1 cellular context compared by ENCODE assay signal in genomic region chr17:78977992-78978973, GRCh38.
A peak's percentile ranks its signal among the peaks of the same experiment; 100 is the strongest.
TF ChIP-seq lines count a peak whose summit lies in the region.

No MANE protein-coding gene starts in this region.

TF ChIP-seq in HepG2, 621 proteins besides CTCF, POLR2A, EP300 and RAD21 (continued from another document and continues in another):
- no peak for TF ChIP-seq NR2F6 (IDR thresholded peaks at IDR 0.05)
- no peak for TF ChIP-seq NR2F6 (CRISPR knock-in tag; IDR thresholded peaks at IDR 0.05)
- TF ChIP-seq, protein P1, sequence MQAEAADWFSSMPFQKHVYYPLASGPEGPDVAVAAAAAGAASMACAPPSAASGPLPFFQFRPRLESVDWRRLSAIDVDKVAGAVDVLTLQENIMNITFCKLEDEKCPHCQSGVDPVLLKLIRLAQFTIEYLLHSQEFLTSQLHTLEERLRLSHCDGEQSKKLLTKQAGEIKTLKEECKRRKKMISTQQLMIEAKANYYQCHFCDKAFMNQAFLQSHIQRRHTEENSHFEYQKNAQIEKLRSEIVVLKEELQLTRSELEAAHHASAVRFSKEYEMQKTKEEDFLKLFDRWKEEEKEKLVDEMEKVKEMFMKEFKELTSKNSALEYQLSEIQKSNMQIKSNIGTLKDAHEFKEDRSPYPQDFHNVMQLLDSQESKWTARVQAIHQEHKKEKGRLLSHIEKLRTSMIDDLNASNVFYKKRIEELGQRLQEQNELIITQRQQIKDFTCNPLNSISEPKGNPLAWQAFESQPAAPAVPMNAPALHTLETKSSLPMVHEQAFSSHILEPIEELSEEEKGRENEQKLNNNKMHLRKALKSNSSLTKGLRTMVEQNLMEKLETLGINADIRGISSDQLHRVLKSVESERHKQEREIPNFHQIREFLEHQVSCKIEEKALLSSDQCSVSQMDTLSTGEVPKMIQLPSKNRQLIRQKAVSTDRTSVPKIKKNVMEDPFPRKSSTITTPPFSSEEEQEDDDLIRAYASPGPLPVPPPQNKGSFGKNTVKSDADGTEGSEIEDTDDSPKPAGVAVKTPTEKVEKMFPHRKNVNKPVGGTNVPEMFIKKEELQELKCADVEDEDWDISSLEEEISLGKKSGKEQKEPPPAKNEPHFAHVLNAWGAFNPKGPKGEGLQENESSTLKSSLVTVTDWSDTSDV (CRISPR knock-in tag; IDR thresholded peaks at IDR 0.05) = peak; percentile 30; the same call in 1 of the 2 replicates
- TF ChIP-seq ATF5 (CRISPR knock-in tag; IDR thresholded peaks at IDR 0.05; ENCODE audit: low read depth) = no peak
- TF ChIP-seq ATM (IDR thresholded peaks at IDR 0.05; ENCODE audit: borderline replicate concordance) = no peak
- TF ChIP-seq, protein P2, sequence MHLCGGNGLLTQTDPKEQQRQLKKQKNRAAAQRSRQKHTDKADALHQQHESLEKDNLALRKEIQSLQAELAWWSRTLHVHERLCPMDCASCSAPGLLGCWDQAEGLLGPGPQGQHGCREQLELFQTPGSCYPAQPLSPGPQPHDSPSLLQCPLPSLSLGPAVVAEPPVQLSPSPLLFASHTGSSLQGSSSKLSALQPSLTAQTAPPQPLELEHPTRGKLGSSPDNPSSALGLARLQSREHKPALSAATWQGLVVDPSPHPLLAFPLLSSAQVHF (CRISPR knock-in tag; IDR thresholded peaks at IDR 0.05) = no peak
- 0 out of 2 replicates have a peak, but pooled peaks have one; percentile 23 for TF ChIP-seq GABPB1 (CRISPR knock-in tag; IDR thresholded peaks at IDR 0.05)
- TF ChIP-seq ZNF75D (CRISPR knock-in tag; IDR thresholded peaks at IDR 0.05; ENCODE audit: borderline replicate concordance) = no peak
- TF ChIP-seq, protein P3, sequence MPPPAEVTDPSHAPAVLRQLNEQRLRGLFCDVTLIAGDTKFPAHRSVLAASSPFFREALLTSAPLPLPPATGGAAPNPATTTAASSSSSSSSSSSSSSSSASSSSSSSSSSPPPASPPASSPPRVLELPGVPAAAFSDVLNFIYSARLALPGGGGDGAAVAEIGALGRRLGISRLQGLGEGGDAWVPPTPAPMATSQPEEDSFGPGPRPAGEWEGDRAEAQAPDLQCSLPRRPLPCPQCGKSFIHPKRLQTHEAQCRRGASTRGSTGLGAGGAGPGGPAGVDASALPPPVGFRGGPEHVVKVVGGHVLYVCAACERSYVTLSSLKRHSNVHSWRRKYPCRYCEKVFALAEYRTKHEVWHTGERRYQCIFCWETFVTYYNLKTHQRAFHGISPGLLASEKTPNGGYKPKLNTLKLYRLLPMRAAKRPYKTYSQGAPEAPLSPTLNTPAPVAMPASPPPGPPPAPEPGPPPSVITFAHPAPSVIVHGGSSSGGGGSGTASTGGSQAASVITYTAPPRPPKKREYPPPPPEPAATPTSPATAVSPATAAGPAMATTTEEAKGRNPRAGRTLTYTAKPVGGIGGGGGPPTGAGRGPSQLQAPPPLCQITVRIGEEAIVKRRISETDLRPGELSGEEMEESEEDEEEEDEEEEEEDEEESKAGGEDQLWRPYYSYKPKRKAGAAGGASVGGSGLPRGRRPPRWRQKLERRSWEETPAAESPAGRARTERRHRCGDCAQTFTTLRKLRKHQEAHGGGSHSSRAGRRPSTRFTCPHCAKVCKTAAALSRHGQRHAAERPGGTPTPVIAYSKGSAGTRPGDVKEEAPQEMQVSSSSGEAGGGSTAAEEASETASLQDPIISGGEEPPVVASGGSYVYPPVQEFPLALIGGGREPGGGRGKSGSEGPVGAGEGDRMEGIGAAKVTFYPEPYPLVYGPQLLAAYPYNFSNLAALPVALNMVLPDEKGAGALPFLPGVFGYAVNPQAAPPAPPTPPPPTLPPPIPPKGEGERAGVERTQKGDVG (CRISPR knock-in tag; IDR thresholded peaks at IDR 0.05; ENCODE audit: borderline replicate concordance) = peak; percentile 59; the same call in 1 of the 2 replicates
- no peak for TF ChIP-seq MBD4 (IDR thresholded peaks at IDR 0.05; ENCODE audit: borderline replicate concordance, low read length)
- TF ChIP-seq, protein P4, sequence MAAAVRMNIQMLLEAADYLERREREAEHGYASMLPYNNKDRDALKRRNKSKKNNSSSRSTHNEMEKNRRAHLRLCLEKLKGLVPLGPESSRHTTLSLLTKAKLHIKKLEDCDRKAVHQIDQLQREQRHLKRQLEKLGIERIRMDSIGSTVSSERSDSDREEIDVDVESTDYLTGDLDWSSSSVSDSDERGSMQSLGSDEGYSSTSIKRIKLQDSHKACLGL (CRISPR knock-in tag; IDR thresholded peaks at IDR 0.05) = 0 out of 2 replicates have a peak, but pooled peaks have one; percentile 38
- TF ChIP-seq PHB2 (IDR thresholded peaks at IDR 0.05; ENCODE audit: partially characterized antibody) = no peak
- 0 out of 2 replicates have a peak, but pooled peaks have one; percentile 27 for TF ChIP-seq MEIS2 (CRISPR knock-in tag; IDR thresholded peaks at IDR 0.05)
- TF ChIP-seq ZNF768 (CRISPR knock-in tag; IDR thresholded peaks at IDR 0.05) = no peak
- TF ChIP-seq PATZ1 (CRISPR knock-in tag; IDR thresholded peaks at IDR 0.05) = 0 out of 2 replicates have a peak, but pooled peaks have one; percentile 16
- TF ChIP-seq ZBTB8A (CRISPR knock-in tag; IDR thresholded peaks at IDR 0.05; ENCODE audit: borderline replicate concordance, low read depth) = no peak
- no peak for TF ChIP-seq ZNF30 (CRISPR knock-in tag; IDR thresholded peaks at IDR 0.05)
- TF ChIP-seq ZEB1 (IDR thresholded peaks at IDR 0.05; ENCODE audit: insufficient replicate concordance, low read depth) = no peak
- no peak for TF ChIP-seq BORCS8-MEF2B (CRISPR knock-in tag; IDR thresholded peaks at IDR 0.05)
- no peak for TF ChIP-seq KDM5A (IDR thresholded peaks at IDR 0.05; ENCODE audit: borderline replicate concordance, low read length)
- TF ChIP-seq ZNF788 (CRISPR knock-in tag; IDR thresholded peaks at IDR 0.05; ENCODE audit: borderline replicate concordance) = 0 out of 2 replicates have a peak, but pooled peaks have one; percentile 1
- no peak for TF ChIP-seq TFDP2 (CRISPR knock-in tag; IDR thresholded peaks at IDR 0.05)
- TF ChIP-seq, protein P5, sequence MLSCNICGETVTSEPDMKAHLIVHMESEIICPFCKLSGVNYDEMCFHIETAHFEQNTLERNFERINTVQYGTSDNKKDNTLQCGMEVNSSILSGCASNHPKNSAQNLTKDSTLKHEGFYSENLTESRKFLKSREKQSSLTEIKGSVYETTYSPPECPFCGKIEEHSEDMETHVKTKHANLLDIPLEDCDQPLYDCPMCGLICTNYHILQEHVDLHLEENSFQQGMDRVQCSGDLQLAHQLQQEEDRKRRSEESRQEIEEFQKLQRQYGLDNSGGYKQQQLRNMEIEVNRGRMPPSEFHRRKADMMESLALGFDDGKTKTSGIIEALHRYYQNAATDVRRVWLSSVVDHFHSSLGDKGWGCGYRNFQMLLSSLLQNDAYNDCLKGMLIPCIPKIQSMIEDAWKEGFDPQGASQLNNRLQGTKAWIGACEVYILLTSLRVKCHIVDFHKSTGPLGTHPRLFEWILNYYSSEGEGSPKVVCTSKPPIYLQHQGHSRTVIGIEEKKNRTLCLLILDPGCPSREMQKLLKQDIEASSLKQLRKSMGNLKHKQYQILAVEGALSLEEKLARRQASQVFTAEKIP (CRISPR knock-in tag; IDR thresholded peaks at IDR 0.05; ENCODE audit: borderline replicate concordance) = no peak
- TF ChIP-seq, protein P6, sequence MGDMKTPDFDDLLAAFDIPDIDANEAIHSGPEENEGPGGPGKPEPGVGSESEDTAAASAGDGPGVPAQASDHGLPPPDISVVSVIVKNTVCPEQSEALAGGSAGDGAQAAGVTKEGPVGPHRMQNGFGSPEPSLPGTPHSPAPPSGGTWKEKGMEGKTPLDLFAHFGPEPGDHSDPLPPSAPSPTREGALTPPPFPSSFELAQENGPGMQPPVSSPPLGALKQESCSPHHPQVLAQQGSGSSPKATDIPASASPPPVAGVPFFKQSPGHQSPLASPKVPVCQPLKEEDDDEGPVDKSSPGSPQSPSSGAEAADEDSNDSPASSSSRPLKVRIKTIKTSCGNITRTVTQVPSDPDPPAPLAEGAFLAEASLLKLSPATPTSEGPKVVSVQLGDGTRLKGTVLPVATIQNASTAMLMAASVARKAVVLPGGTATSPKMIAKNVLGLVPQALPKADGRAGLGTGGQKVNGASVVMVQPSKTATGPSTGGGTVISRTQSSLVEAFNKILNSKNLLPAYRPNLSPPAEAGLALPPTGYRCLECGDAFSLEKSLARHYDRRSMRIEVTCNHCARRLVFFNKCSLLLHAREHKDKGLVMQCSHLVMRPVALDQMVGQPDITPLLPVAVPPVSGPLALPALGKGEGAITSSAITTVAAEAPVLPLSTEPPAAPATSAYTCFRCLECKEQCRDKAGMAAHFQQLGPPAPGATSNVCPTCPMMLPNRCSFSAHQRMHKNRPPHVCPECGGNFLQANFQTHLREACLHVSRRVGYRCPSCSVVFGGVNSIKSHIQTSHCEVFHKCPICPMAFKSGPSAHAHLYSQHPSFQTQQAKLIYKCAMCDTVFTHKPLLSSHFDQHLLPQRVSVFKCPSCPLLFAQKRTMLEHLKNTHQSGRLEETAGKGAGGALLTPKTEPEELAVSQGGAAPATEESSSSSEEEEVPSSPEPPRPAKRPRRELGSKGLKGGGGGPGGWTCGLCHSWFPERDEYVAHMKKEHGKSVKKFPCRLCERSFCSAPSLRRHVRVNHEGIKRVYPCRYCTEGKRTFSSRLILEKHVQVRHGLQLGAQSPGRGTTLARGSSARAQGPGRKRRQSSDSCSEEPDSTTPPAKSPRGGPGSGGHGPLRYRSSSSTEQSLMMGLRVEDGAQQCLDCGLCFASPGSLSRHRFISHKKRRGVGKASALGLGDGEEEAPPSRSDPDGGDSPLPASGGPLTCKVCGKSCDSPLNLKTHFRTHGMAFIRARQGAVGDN (CRISPR knock-in tag; IDR thresholded peaks at IDR 0.05) = peak; percentile 53; the same call in 1 of the 2 replicates
- TF ChIP-seq, protein P7, sequence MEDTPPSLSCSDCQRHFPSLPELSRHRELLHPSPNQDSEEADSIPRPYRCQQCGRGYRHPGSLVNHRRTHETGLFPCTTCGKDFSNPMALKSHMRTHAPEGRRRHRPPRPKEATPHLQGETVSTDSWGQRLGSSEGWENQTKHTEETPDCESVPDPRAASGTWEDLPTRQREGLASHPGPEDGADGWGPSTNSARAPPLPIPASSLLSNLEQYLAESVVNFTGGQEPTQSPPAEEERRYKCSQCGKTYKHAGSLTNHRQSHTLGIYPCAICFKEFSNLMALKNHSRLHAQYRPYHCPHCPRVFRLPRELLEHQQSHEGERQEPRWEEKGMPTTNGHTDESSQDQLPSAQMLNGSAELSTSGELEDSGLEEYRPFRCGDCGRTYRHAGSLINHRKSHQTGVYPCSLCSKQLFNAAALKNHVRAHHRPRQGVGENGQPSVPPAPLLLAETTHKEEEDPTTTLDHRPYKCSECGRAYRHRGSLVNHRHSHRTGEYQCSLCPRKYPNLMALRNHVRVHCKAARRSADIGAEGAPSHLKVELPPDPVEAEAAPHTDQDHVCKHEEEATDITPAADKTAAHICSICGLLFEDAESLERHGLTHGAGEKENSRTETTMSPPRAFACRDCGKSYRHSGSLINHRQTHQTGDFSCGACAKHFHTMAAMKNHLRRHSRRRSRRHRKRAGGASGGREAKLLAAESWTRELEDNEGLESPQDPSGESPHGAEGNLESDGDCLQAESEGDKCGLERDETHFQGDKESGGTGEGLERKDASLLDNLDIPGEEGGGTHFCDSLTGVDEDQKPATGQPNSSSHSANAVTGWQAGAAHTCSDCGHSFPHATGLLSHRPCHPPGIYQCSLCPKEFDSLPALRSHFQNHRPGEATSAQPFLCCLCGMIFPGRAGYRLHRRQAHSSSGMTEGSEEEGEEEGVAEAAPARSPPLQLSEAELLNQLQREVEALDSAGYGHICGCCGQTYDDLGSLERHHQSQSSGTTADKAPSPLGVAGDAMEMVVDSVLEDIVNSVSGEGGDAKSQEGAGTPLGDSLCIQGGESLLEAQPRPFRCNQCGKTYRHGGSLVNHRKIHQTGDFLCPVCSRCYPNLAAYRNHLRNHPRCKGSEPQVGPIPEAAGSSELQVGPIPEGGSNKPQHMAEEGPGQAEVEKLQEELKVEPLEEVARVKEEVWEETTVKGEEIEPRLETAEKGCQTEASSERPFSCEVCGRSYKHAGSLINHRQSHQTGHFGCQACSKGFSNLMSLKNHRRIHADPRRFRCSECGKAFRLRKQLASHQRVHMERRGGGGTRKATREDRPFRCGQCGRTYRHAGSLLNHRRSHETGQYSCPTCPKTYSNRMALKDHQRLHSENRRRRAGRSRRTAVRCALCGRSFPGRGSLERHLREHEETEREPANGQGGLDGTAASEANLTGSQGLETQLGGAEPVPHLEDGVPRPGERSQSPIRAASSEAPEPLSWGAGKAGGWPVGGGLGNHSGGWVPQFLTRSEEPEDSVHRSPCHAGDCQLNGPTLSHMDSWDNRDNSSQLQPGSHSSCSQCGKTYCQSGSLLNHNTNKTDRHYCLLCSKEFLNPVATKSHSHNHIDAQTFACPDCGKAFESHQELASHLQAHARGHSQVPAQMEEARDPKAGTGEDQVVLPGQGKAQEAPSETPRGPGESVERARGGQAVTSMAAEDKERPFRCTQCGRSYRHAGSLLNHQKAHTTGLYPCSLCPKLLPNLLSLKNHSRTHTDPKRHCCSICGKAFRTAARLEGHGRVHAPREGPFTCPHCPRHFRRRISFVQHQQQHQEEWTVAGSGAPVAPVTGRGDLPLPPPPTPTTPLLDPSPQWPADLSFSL (CRISPR knock-in tag; IDR thresholded peaks at IDR 0.05) = no peak
- no peak for TF ChIP-seq MIXL1 (CRISPR knock-in tag; IDR thresholded peaks at IDR 0.05)
- TF ChIP-seq ZNF761 (CRISPR knock-in tag; conservative IDR thresholded peaks at IDR 0.05) = no peak
- TF ChIP-seq, protein P8, sequence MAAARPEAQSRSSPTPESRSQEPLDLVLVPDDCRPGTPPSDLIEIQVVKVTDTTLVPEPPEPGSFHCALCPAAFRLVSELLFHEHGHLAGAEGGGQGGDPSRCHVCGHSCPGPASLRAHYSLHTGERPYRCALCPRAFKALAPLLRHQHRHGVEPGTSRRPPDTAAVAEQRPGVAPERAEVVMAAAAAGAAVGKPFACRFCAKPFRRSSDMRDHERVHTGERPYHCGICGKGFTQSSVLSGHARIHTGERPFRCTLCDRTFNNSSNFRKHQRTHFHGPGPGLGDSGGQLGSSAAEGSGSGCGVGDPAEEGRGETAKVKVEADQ (CRISPR knock-in tag; IDR thresholded peaks at IDR 0.05; ENCODE audit: borderline replicate concordance) = no peak
